ENCODE assay signal across 18 cellular contexts in genomic region chr7:135327458-135327857, GRCh38.
A peak's percentile ranks its signal among the peaks of the same experiment; 100 is the strongest.
DNase-seq lines count a peak whose midpoint lies in the region; ATAC-seq, FAIRE-seq and TF ChIP-seq lines count a peak whose summit lies in the region.
"Had no signal": no experiment of that assay in that cellular context is flagged by ENCODE, and none has a peak within 500 bp of the region (broad histone marks: within the 10 kb centered on the region; RNA-seq: fewer than 3 reads in every experiment).

No MANE protein-coding gene starts in this region.

- H3K4me1 Mint-ChIP-seq in activated CD8-positive, alpha-beta memory T cell treated with anti-CD3 and anti-CD28 coated beads, Interleukin-2, amount 10 ng/mL, durations not matched to agents 7 days and 5 days = no peaks in the 10 kb centered on the region
- no peaks in the 10 kb centered on the region for H3K4me1 Mint-ChIP-seq in activated naive CD8-positive, alpha-beta T cell treated with anti-CD3 and anti-CD28 coated beads, Interleukin-2, amount 50 U/mL, for 24 hours

- no peak for TF ChIP-seq CTCF in RWPE2 (IDR thresholded peaks at IDR 0.05; ENCODE audit: poor library complexity, severe bottlenecking)
- no peak for TF ChIP-seq CTCF in H1 (IDR thresholded peaks at IDR 0.05; ENCODE audit: control extremely low read depth in 1 of 3, insufficient read depth in 1 of 3, low read depth in 1 of 3, low read length in 3 of 3)

- H3K4me3 ChIP-seq in RWPE2 (ENCODE audit: severe bottlenecking) (no peak overlapping the region), H1 (ENCODE audit: extremely low read depth in 1 of 4, insufficient read depth in 2 of 4, low read depth in 3 of 4, low read length in 4 of 4) (no peak overlapping the region), Karpas-422 (ENCODE audit: low read length) (no peak overlapping the region)
- H3K4me3 ChIP-seq: GM12878, GM23248, HAP-1 had no signal

- TF ChIP-seq RAD21 in H1 (IDR thresholded peaks at IDR 0.05 in 1 of 2, conservative IDR thresholded peaks at IDR 0.05 in 1 of 2; ENCODE audit: low read depth in 2 of 2, low read length in 2 of 2) = no peak

- no peak overlapping the region for H3K18ac ChIP-seq in H1 (ENCODE audit: extremely low read depth, low read length)

- H3K4me2 ChIP-seq in H1 (ENCODE audit: insufficient read depth in 1 of 2, low read depth in 2 of 2, low read length in 2 of 2) (no peak overlapping the region), Karpas-422 (ENCODE audit: low read depth, low read length, poor library complexity, severe bottlenecking) (no peak overlapping the region)

- TF ChIP-seq EP300 in H1 (IDR thresholded peaks at IDR 0.05; ENCODE audit: borderline replicate concordance in 1 of 2, low read depth in 2 of 2, low read length in 2 of 2) = no peak

- 90% methylated on average over 3 of the region's 3 CpGs; no CpG with 5 or more reads in 1 of the 2 experiments for whole genome bisulfite sequencing in H1 (ENCODE audit: extremely low coverage in 1 of 2, insufficient coverage in 1 of 2, insufficient read length in 1 of 2, insufficient replicate concordance in 2 of 2, low coverage in 1 of 2, low lambda C conversion rate in 2 of 2, missing lambda C conversion rate in 1 of 2), 2 experiments

- H2AFZ ChIP-seq in H1 (ENCODE audit: low read length) = 0 out of 2 replicates have a peak overlapping the region, but pooled peaks have one; percentile 27
- no peak overlapping the region for H2AFZ ChIP-seq in Karpas-422 (ENCODE audit: low read length)
- H2AFZ ChIP-seq: GM23248 had no signal

- H3K27me3 Mint-ChIP-seq in activated CD8-positive, alpha-beta memory T cell treated with anti-CD3 and anti-CD28 coated beads, Interleukin-2, amount 10 ng/mL, durations not matched to agents 7 days and 5 days = no peaks in the 10 kb centered on the region
- no peaks in the 10 kb centered on the region for H3K27me3 Mint-ChIP-seq in activated naive CD8-positive, alpha-beta T cell treated with anti-CD3 and anti-CD28 coated beads, Interleukin-2, amount 50 U/mL, for 24 hours

- no peak overlapping the region for H3K4me3 Mint-ChIP-seq in activated CD8-positive, alpha-beta memory T cell treated with anti-CD3 and anti-CD28 coated beads, Interleukin-2, amount 10 ng/mL, durations not matched to agents 7 days and 5 days
- H3K4me3 Mint-ChIP-seq in activated naive CD8-positive, alpha-beta T cell treated with anti-CD3 and anti-CD28 coated beads, Interleukin-2, amount 50 U/mL, for 24 hours = no peak overlapping the region
- H3K4me3 Mint-ChIP-seq: CD4-positive, alpha-beta memory T cell; HFFc6 had no signal

- no peak overlapping the region for H3K14ac ChIP-seq in H1 (ENCODE audit: insufficient read length)

- no peak overlapping the region for H2BK15ac ChIP-seq in H1 (ENCODE audit: low read length)

- no peak overlapping the region for H3K4ac ChIP-seq in H1 (replicated peaks; ENCODE audit: insufficient read length, low read depth, low read length)

- DNase-seq in activated CD8-positive, alpha-beta memory T cell treated with anti-CD3 and anti-CD28 coated beads, Interleukin-2, amount 50 U/mL, for 48 hours = peak; percentile 25
- no peak for DNase-seq in activated CD8-positive, alpha-beta memory T cell treated with anti-CD3 and anti-CD28 coated beads, Interleukin-2, amount 10 ng/mL, durations not matched to agents 7 days and 5 days
- no peak for DNase-seq in RWPE2 (ENCODE audit: low spot score)
- DNase-seq in H1 (ENCODE audit: low read depth in 1 of 2, low spot score in 2 of 2) = no peak
- DNase-seq in activated naive CD8-positive, alpha-beta T cell treated with anti-CD3 and anti-CD28 coated beads, Interleukin-2, amount 50 U/mL, for 24 hours = no peak
- DNase-seq in Karpas-422 = no peak
- DNase-seq: C1 segment of cervical spinal cord; Calu3; CD4-positive, alpha-beta memory T cell; COR-L47; EL; GDM1; GM23248; HFFc6 had no signal

- H4K5ac ChIP-seq in H1 (ENCODE audit: insufficient read length, low read depth, low read length) = no peak overlapping the region

- H3K23ac ChIP-seq in H1 (ENCODE audit: insufficient read length) = no peak overlapping the region

- H2BK120ac ChIP-seq in H1 (replicated peaks; ENCODE audit: low read depth, low read length) = no peak overlapping the region

- H2BK20ac ChIP-seq in H1 (ENCODE audit: low read length) = no peak overlapping the region

- no peaks in the 10 kb centered on the region for H3K79me1 ChIP-seq in H1 (ENCODE audit: low read depth, low read length)

- no peaks in the 10 kb centered on the region for H3K4me1 ChIP-seq in RWPE2 (ENCODE audit: insufficient read depth, poor library complexity, severe bottlenecking)
- no peaks in the 10 kb centered on the region for H3K4me1 ChIP-seq in H1 (replicated peaks in 1 of 4; ENCODE audit: control insufficient read depth in 3 of 4, insufficient read depth in 4 of 4, low read length in 3 of 4)
- H3K4me1 ChIP-seq in Karpas-422 (ENCODE audit: low read length) = no peaks in the 10 kb centered on the region
- H3K4me1 ChIP-seq: HAP-1 had no signal

- H3K56ac ChIP-seq in H1 (replicated peaks; ENCODE audit: insufficient read length, low read depth, low read length) = no peak overlapping the region

- H4K20me1 ChIP-seq in H1 (replicated peaks in 1 of 2; ENCODE audit: control insufficient read depth in 1 of 2, insufficient read depth in 2 of 2, low read length in 2 of 2) (no peaks in the 10 kb centered on the region), Karpas-422 (ENCODE audit: insufficient read depth, low read depth, low read length) (no peaks in the 10 kb centered on the region)

- H3K27ac ChIP-seq in RWPE2 (ENCODE audit: poor library complexity, severe bottlenecking) (no peak overlapping the region), H1 (ENCODE audit: low read depth, low read length) (no peak overlapping the region), Karpas-422 (ENCODE audit: low read length) (no peak overlapping the region)
- H3K27ac ChIP-seq: GM23248 had no signal

- no peaks in the 10 kb centered on the region for H3K9me2 ChIP-seq in Karpas-422 (replicated peaks; ENCODE audit: insufficient read depth, low read length)

- H2BK5ac ChIP-seq in H1 (ENCODE audit: low read depth, low read length) = no peak overlapping the region

- CTCF ChIA-PET in activated CD8-positive, alpha-beta memory T cell treated with anti-CD3 and anti-CD28 coated beads, Interleukin-2, amount 10 ng/mL, durations not matched to agents 7 days and 5 days (lab: Charles Lee) = interaction anchor here (1.1 kb wide), 1 partner anchor 21 kb away, joined by 3 read pairs; no protein-coding TSS in a partner anchor
- CTCF ChIA-PET in H1 (lab: Charles Lee; ENCODE audit: partially characterized antibody) = interaction anchor here (1.2 to 6.7 kb wide), 5 partner anchors 11 to 53 kb away, joined by 3 to 49 read pairs (median 5); no protein-coding TSS in a partner anchor

- H2AK5ac ChIP-seq in H1 (ENCODE audit: low read depth, low read length) = no peak overlapping the region

- H3K9me3 ChIP-seq in RWPE2 (ENCODE audit: severe bottlenecking) (no peaks in the 10 kb centered on the region), H1 (ENCODE audit: insufficient read depth in 2 of 2, low read depth in 1 of 2, low read length in 1 of 2) (peaks cover 0 to 2% of the 10 kb centered on the region in 2 experiments; a peak in 1 of 4 replicates), Karpas-422 (ENCODE audit: low read length) (no peaks in the 10 kb centered on the region)
- H3K9me3 ChIP-seq: HAP-1 had no signal

- ATAC-seq in activated CD8-positive, alpha-beta memory T cell treated with anti-CD3 and anti-CD28 coated beads, Interleukin-2, amount 10 ng/mL, durations not matched to agents 7 days and 5 days = no peak
- 0 out of 3 replicates have a peak, but pooled peaks have one; percentile 10 for ATAC-seq in RWPE2 (ENCODE audit: low read depth)
- ATAC-seq in activated naive CD8-positive, alpha-beta T cell treated with anti-CD3 and anti-CD28 coated beads, Interleukin-2, amount 50 U/mL, for 24 hours = no peak
- ATAC-seq: GM12878 had no signal

- POLR2A ChIA-PET in H1 (lab: Charles Lee; ENCODE audit: partially characterized antibody) = interaction anchor here (0.6 kb wide), 1 partner anchor 729 kb away, joined by 3 read pairs; no protein-coding TSS in a partner anchor

- H3K27me3 ChIP-seq in RWPE2 (ENCODE audit: insufficient read depth, poor library complexity, severe bottlenecking) = no peaks in the 10 kb centered on the region
- no peaks in the 10 kb centered on the region for H3K27me3 ChIP-seq in H1 (replicated peaks in 1 of 4; ENCODE audit: control insufficient read depth in 3 of 4, extremely low read depth in 1 of 4, insufficient read depth in 3 of 4, low read length in 3 of 4)
- H3K27me3 ChIP-seq in Karpas-422 (ENCODE audit: low read length) = no peaks in the 10 kb centered on the region

- H2BK12ac ChIP-seq in H1 (ENCODE audit: low read depth, low read length) = no peak overlapping the region

- H3K36me3 Mint-ChIP-seq in activated CD8-positive, alpha-beta memory T cell treated with anti-CD3 and anti-CD28 coated beads, Interleukin-2, amount 10 ng/mL, durations not matched to agents 7 days and 5 days = no peaks in the 10 kb centered on the region
- H3K36me3 Mint-ChIP-seq in activated naive CD8-positive, alpha-beta T cell treated with anti-CD3 and anti-CD28 coated beads, Interleukin-2, amount 50 U/mL, for 24 hours (ENCODE audit: low read depth) = no peaks in the 10 kb centered on the region

- H3K9me3 Mint-ChIP-seq in activated CD8-positive, alpha-beta memory T cell treated with anti-CD3 and anti-CD28 coated beads, Interleukin-2, amount 10 ng/mL, durations not matched to agents 7 days and 5 days (ENCODE audit: low read depth) = peaks cover 2% of the 10 kb centered on the region
- peaks cover 7% of the 10 kb centered on the region for H3K9me3 Mint-ChIP-seq in activated naive CD8-positive, alpha-beta T cell treated with anti-CD3 and anti-CD28 coated beads, Interleukin-2, amount 50 U/mL, for 24 hours
- H3K9me3 Mint-ChIP-seq: HFFc6 had no signal

- H4K91ac ChIP-seq in H1 (replicated peaks; ENCODE audit: insufficient read length, low read length) = no peak overlapping the region

- H4K8ac ChIP-seq in H1 (ENCODE audit: extremely low read depth, insufficient read depth, low read length) = no peak overlapping the region

- H3K9ac ChIP-seq in H1 (replicated peaks in 1 of 4; ENCODE audit: extremely low read depth in 1 of 4, low read depth in 3 of 4, low read length in 3 of 4) = no peak overlapping the region
- H3K9ac ChIP-seq in Karpas-422 (ENCODE audit: low read length) = no peak overlapping the region
- H3K9ac ChIP-seq: GM23248 had no signal

- no peak overlapping the region for H3K27ac Mint-ChIP-seq in activated CD8-positive, alpha-beta memory T cell treated with anti-CD3 and anti-CD28 coated beads, Interleukin-2, amount 10 ng/mL, durations not matched to agents 7 days and 5 days
- no peak overlapping the region for H3K27ac Mint-ChIP-seq in activated naive CD8-positive, alpha-beta T cell treated with anti-CD3 and anti-CD28 coated beads, Interleukin-2, amount 50 U/mL, for 24 hours
- H3K27ac Mint-ChIP-seq: CD4-positive, alpha-beta memory T cell; HFFc6 had no signal

- H3K79me2 ChIP-seq in H1 (ENCODE audit: control insufficient read depth in 1 of 2, insufficient read depth in 2 of 2, low read length in 2 of 2) = no peaks in the 10 kb centered on the region
- no peaks in the 10 kb centered on the region for H3K79me2 ChIP-seq in Karpas-422 (ENCODE audit: low read length)

- H3K23me2 ChIP-seq in H1 (ENCODE audit: low read depth, low read length) = no peaks in the 10 kb centered on the region

- no peaks in the 10 kb centered on the region for H3K36me3 ChIP-seq in RWPE2 (ENCODE audit: low read depth)
- no peaks in the 10 kb centered on the region; a peak in 1 of 8 replicates for H3K36me3 ChIP-seq in H1 (ENCODE audit: control insufficient read depth in 2 of 4, insufficient read depth in 4 of 4, low read length in 3 of 4)
- no peaks in the 10 kb centered on the region for H3K36me3 ChIP-seq in Karpas-422 (ENCODE audit: insufficient read depth, low read length)
- H3K36me3 ChIP-seq: HAP-1 had no signal

- no peak for TF ChIP-seq POLR2A in H1 (IDR thresholded peaks at IDR 0.05; ENCODE audit: control extremely low read depth in 1 of 2, low read depth in 2 of 2, low read length in 2 of 2)

- FAIRE-seq in H1 (lab: Jason Lieb, UNC) = no peak
- FAIRE-seq: GM19239, H54 had no signal
